16 cellular contexts compared by ENCODE assay signal in genomic region chr12:19778111-19778688, GRCh38.
A peak's percentile ranks its signal among the peaks of the same experiment; 100 is the strongest.
DNase-seq lines count a peak whose midpoint lies in the region; ATAC-seq, FAIRE-seq and TF ChIP-seq lines count a peak whose summit lies in the region.
"Had no signal": no experiment of that assay in that cellular context is flagged by ENCODE, and none has a peak within 500 bp of the region (broad histone marks: within the 10 kb centered on the region; RNA-seq: fewer than 3 reads in every experiment).

No MANE protein-coding gene starts in this region.

- no peaks in the 10 kb centered on the region for H3K27me3 ChIP-seq in right cardiac atrium (ENCODE audit: control insufficient read depth, insufficient read depth)
- H3K27me3 ChIP-seq: SJCRH30 had no signal

- CTCF ChIA-PET in A549 (lab: Yijun Ruan, JAX): no interaction called here

- TF ChIP-seq CTCF in A549 (IDR thresholded peaks at IDR 0.05) (no peak), cardiac fibroblast (IDR thresholded peaks at IDR 0.05; ENCODE audit: low read depth, low read length) (no peak)

- H3K27ac ChIP-seq in A549: no peak overlapping the region
- H3K27ac ChIP-seq in right cardiac atrium (ENCODE audit: low read length): no peak overlapping the region
- H3K27ac ChIP-seq: SJCRH30, stomach had no signal

- no peak for ATAC-seq in A549
- peak; percentile 25 to 67 for ATAC-seq in right cardiac atrium
- no peak for ATAC-seq in HG03175 (IDR thresholded peaks at IDR 0.05; ENCODE audit: unreplicated experiment)
- ATAC-seq: activated naive CD4-positive, alpha-beta T cell treated with anti-CD3 and anti-CD28 coated beads, Interleukin-2, amount 50 U/mL, for 72 hours had no signal

- H3K4me2 ChIP-seq in A549: no peak overlapping the region

- peaks cover 5% of the 10 kb centered on the region; the same call in 1 of the 3 replicates for H3K4me1 ChIP-seq in A549
- H3K4me1 ChIP-seq in right cardiac atrium (ENCODE audit: control insufficient read depth, insufficient read depth, low read length): peaks cover 2% of the 10 kb centered on the region
- H3K4me1 ChIP-seq: SJCRH30 had no signal

- no peak for FAIRE-seq in A549 (lab: Jason Lieb, UNC)
- FAIRE-seq: GM12891 had no signal

- no peak for TF ChIP-seq RAD21 in A549 (conservative IDR thresholded peaks at IDR 0.05 in 1 of 2, IDR thresholded peaks at IDR 0.05 in 1 of 2)

- DNase-seq in A549 (ENCODE audit: low read depth in 1 of 2, low spot score in 1 of 2) (no peak), HT1080 (ENCODE audit: low read depth) (peak; percentile 33), cardiac fibroblast (ENCODE audit: low read depth in 2 of 2) (peak; percentile 62 to 70), right cardiac atrium (no peak), NCI-H2227 (lab: John Stamatoyannopoulos, UW; ENCODE audit: unreplicated experiment) (no peak), foreskin melanocyte (no peak)
- no peak for DNase-seq in activated CD4-positive, alpha-beta T cell treated with anti-CD3 and anti-CD28 coated beads, Interleukin-2, amount 50 U/mL, for 1 hour
- DNase-seq: activated CD4-positive, alpha-beta T cell treated with anti-CD3 and anti-CD28 coated beads for 48 hours; NK-92 treated with Interleukin-12 subunit alpha and Interleukin-12 subunit beta, amount 100 ng/mL, for 24 hours; posterior cingulate gyrus; SJCRH30; stimulated activated CD4-positive, alpha-beta T cell treated with anti-CD3 and anti-CD28 coated beads, Interleukin-12 subunit alpha, Interleukin-12 subunit beta, amount 100 ng/mL, for 4 hours; stomach had no signal

- H3K4me3 ChIP-seq in A549 (no peak overlapping the region), cardiac fibroblast (replicated peaks in 1 of 2; ENCODE audit: low read depth in 2 of 2, low read length in 2 of 2) (no peak overlapping the region), right cardiac atrium (ENCODE audit: low read length) (no peak overlapping the region)
- H3K4me3 ChIP-seq: SJCRH30, stomach had no signal

- intact Hi-C loops in right cardiac atrium (cut with DNase I): loop anchor here in 1 of 4 donors (10.0 kb wide), 1 partner anchor 137 kb away; no protein-coding TSS in a partner anchor

- TF ChIP-seq EP300 in A549 (IDR thresholded peaks at IDR 0.05): no peak

- H3K9me3 ChIP-seq in A549 (no peaks in the 10 kb centered on the region), right cardiac atrium (ENCODE audit: control insufficient read depth, low read length) (no peaks in the 10 kb centered on the region)
- H3K9me3 ChIP-seq: SJCRH30, stomach had no signal

- WGBS in A549 (ENCODE audit: missing lambda C conversion rate): 37% methylated on average over 4 of the region's 4 CpGs
- WGBS in right cardiac atrium: 63% methylated on average over 4 of the region's 4 CpGs

- no peak for TF ChIP-seq POLR2A in A549 (IDR thresholded peaks at IDR 0.05; ENCODE audit: low read length)

- POLR2A ChIA-PET in A549 (lab: Yijun Ruan, JAX): no interaction called here

TF ChIP-seq in A549, 52 proteins besides CTCF, POLR2A, EP300 and RAD21:
- no peak for TF ChIP-seq CEBPB (IDR thresholded peaks at IDR 0.05)
- no peak for TF ChIP-seq FOSL2 (IDR thresholded peaks at IDR 0.05)
- peak; percentile 22; the same call in 1 of the 2 replicates for TF ChIP-seq FOSL2 (CRISPR knock-in tag; IDR thresholded peaks at IDR 0.05)

Comparison
In these comparisons a context has a peak if more than half of its experiments do, and no peak if none do; other contexts are left out.
1. ATAC-seq: peak in right cardiac atrium (2 of 2); none in A549 (0 of 2) and HG03175 (single experiment).
2. DNase-seq: peak in HT1080 (single experiment) and cardiac fibroblast (2 of 2); none in A549 (0 of 2), right cardiac atrium (0 of 3), NCI-H2227 (single experiment), activated CD4-positive, alpha-beta T cell treated with anti-CD3 and anti-CD28 coated beads, Interleukin-2, amount 50 U/mL, for 1 hour (single experiment) and foreskin melanocyte (single experiment).